10 cellular contexts compared by ENCODE assay signal in genomic region chr4:85724801-85725548, GRCh38.
DNase-seq lines count a peak whose midpoint lies in the region; ATAC-seq and TF ChIP-seq lines count a peak whose summit lies in the region.
"Had no signal": no experiment of that assay in that cellular context is flagged by ENCODE, and none has a peak within 500 bp of the region (broad histone marks: within the 10 kb centered on the region; RNA-seq: fewer than 3 reads in every experiment).

No MANE protein-coding gene starts in this region.

- H3K4me3 ChIP-seq in muscle layer of duodenum (ENCODE audit: low read depth in 1 of 2, low read length in 2 of 2), result no peak overlapping the region

- peaks cover 36% of the 10 kb centered on the region for H3K36me3 Mint-ChIP-seq in activated B cell treated with CpG ODN at 0.5 μM for 24 hours (ENCODE audit: low read depth)

- CTCF ChIA-PET in activated B cell treated with CpG ODN at 0.5 μM for 24 hours (lab: Charles Lee), result interaction anchor here (1.1 kb wide), 1 partner anchor 23 kb away, joined by 3 read pairs; no protein-coding TSS in a partner anchor

- no peaks in the 10 kb centered on the region for H3K36me3 ChIP-seq in muscle layer of duodenum (ENCODE audit: control insufficient read depth in 1 of 2, insufficient read depth in 2 of 2, low read length in 2 of 2)

- DNase-seq in activated B cell treated with CpG ODN at 0.5 μM for 24 hours, result no peak
- no peak for DNase-seq in NCI-H2196 treated with DMSO at 0.1 percent for 48 hours (lab: John Stamatoyannopoulos, UW; ENCODE audit: unreplicated experiment)
- no peak for DNase-seq in NCI-H1092 treated with DMSO at 0.1 percent for 48 hours (lab: John Stamatoyannopoulos, UW)
- DNase-seq in G401 (ENCODE audit: low spot score), result no peak
- DNase-seq: DMS79 treated with DMSO at 0.1 percent for 48 hours had no signal

- POLR2A ChIA-PET in activated B cell treated with CpG ODN at 0.5 μM for 24 hours (lab: Charles Lee), result interaction anchor here (0.9 to 2.2 kb wide), 8 partner anchors 17 to 250 kb away, joined by 3 to 20 read pairs (median 6); partner anchors contain the start of gene ARHGAP24

- peak overlapping the region; percentile 51 for H3K4me3 Mint-ChIP-seq in activated B cell treated with CpG ODN at 0.5 μM for 24 hours

- TF ChIP-seq CTCF in activated B cell treated with CpG ODN at 0.5 μM for 24 hours (IDR thresholded peaks at IDR 0.05), result no peak

- no peaks in the 10 kb centered on the region for H3K27me3 Mint-ChIP-seq in activated B cell treated with CpG ODN at 0.5 μM for 24 hours

- no peaks in the 10 kb centered on the region for H3K9me3 Mint-ChIP-seq in activated B cell treated with CpG ODN at 0.5 μM for 24 hours

- H3K27me3 ChIP-seq in muscle layer of duodenum (ENCODE audit: low read depth, low read length), result no peaks in the 10 kb centered on the region

- intact Hi-C loops in activated B cell treated with CpG ODN at 0.5 μM for 24 hours (cut with micrococcal nuclease), result loop anchor here (1.0 to 5.0 kb wide), 4 partner anchors 12 to 168 kb away; no protein-coding TSS in a partner anchor

- peak overlapping the region; percentile 80 for H3K27ac ChIP-seq in muscle layer of duodenum (ENCODE audit: low read length)
- H3K27ac ChIP-seq: epithelial cell of prostate had no signal

- peak overlapping the region; percentile 92 for H3K27ac Mint-ChIP-seq in activated B cell treated with CpG ODN at 0.5 μM for 24 hours

- no peaks in the 10 kb centered on the region for H3K9me3 ChIP-seq in muscle layer of duodenum (ENCODE audit: control insufficient read depth in 1 of 2, low read length in 2 of 2)

- peaks cover 49% of the 10 kb centered on the region for H3K4me1 Mint-ChIP-seq in activated B cell treated with CpG ODN at 0.5 μM for 24 hours

- ATAC-seq in GM18508 (IDR thresholded peaks at IDR 0.05; ENCODE audit: insufficient read depth, unreplicated experiment) (peak; percentile 26), HG02623 (IDR thresholded peaks at IDR 0.05; ENCODE audit: unreplicated experiment) (peak; percentile 39), activated B cell treated with CpG ODN at 0.5 μM for 24 hours (ENCODE audit: low read depth) (peak; percentile 9), HG03196 (IDR thresholded peaks at IDR 0.05; ENCODE audit: unreplicated experiment) (no peak)

- peaks cover 5 to 9% of the 10 kb centered on the region in 2 donors for H3K4me1 ChIP-seq in muscle layer of duodenum (ENCODE audit: control insufficient read depth in 1 of 2, insufficient read depth in 2 of 2, low read length in 2 of 2)

- in situ Hi-C loops in G401 (cut with HindIII; ENCODE audit: low sequenced_read_pairs), result no loop called here
